8 cellular contexts compared by ENCODE assay signal in the genomic region with DNA sequence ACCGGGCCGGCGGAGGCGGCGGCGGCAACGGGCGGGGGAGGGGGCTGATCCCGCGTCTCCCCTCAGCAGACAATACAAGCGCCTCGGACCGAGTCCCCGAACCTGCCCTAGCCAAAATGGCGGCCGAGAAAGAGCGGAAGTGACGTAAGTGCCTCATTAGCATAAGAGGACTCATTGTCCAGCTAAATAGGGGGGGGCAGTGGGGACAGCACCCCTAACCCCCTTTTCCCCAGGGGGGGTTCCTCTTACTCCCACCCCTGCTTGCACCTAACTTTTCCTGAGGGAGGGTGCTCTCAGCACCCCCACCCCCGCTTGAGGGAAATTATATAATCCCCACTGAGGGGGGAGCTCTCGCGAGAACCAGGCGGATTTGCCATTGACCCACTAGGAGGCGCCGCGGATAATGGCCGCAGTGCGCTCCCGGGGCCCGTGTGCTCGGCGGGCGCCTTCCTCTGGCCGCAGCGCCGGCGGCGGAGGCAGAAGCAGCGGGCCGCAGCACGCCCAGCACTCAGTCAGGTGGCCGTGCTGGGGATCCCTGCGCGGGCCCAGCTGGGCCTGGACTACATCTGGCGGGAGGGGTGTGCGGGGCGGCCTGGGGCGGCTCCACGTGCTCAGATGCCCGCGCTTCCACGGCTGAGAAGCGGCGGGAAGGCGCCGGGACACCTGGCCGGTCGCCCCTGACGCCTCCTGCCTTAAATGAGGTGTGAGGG. TPM values are rescaled to one million over a fixed set of nuclear protein-coding genes. Genes with fewer than 3 reads are reported as not detected.
A peak's percentile ranks its signal among the peaks of the same experiment; 100 is the strongest.
DNase-seq lines count a peak whose midpoint lies in the region; ATAC-seq, FAIRE-seq and TF ChIP-seq lines count a peak whose summit lies in the region.

Gene ADNP (minus strand): TSS at position 132 of the 710 bp plus-strand sequence. CDS start 27,441 bp downstream, outside the sequence.

- H4K20me1 ChIP-seq in H1 (replicated peaks in 1 of 2; ENCODE audit: control insufficient read depth in 1 of 2, insufficient read depth in 2 of 2, low read length in 2 of 2): peaks cover 11 to 21% of the 10 kb centered on the region in 2 experiments

- H4K91ac ChIP-seq in H1 (replicated peaks; ENCODE audit: insufficient read length, low read length) (peak within 1 kb of the TSS; percentile 83), mesenchymal stem cell (ENCODE audit: low read length) (peak within 1 kb of the TSS; percentile 99)

- H2BK20ac ChIP-seq in H1 (ENCODE audit: low read length): no peak within 1 kb of the TSS

- in situ Hi-C loops in Caki2 (cut with HindIII; ENCODE audit: low pct_unique_long_range_greater_than_20kb, low sequenced_read_pairs): no loop called here

- peak; percentile 74 to 93 for TF ChIP-seq EP300 in H1 (IDR thresholded peaks at IDR 0.05; ENCODE audit: borderline replicate concordance in 1 of 2, low read depth in 2 of 2, low read length in 2 of 2)

- H3K18ac ChIP-seq in H1 (ENCODE audit: extremely low read depth, low read length): peak within 1 kb of the TSS; percentile 86
- H3K18ac ChIP-seq in mesenchymal stem cell (ENCODE audit: low read depth in 1 of 2, low read length in 2 of 2): peak within 1 kb of the TSS; percentile 99 to 100

- peak within 1 kb of the TSS; percentile 96 for H3K56ac ChIP-seq in H1 (replicated peaks; ENCODE audit: insufficient read length, low read depth, low read length)

- H3K14ac ChIP-seq in H1 (ENCODE audit: insufficient read length): peak within 1 kb of the TSS; percentile 79
- H3K14ac ChIP-seq in mesenchymal stem cell (ENCODE audit: low read length in 2 of 2): peak within 1 kb of the TSS; percentile 74 to 99

- H3K79me2 ChIP-seq in H1 (ENCODE audit: control insufficient read depth in 1 of 2, insufficient read depth in 2 of 2, low read length in 2 of 2): peaks cover 24 to 40% of the 10 kb centered on the region in 2 experiments

- no peak for FAIRE-seq in H1 (lab: Jason Lieb, UNC)

- peak; percentile 53 for ATAC-seq in GM21381 (IDR thresholded peaks at IDR 0.05; ENCODE audit: unreplicated experiment)

- H3K4ac ChIP-seq in H1 (replicated peaks; ENCODE audit: insufficient read length, low read depth, low read length) (peak within 1 kb of the TSS; percentile 96), mesenchymal stem cell (ENCODE audit: low read depth in 1 of 2, low read length in 2 of 2) (peak within 1 kb of the TSS; percentile 100)

- peak within 1 kb of the TSS; percentile 96 for H3K27ac ChIP-seq in HUES48 (ENCODE audit: low read depth, low read length)
- peak within 1 kb of the TSS; percentile 98 for H3K27ac ChIP-seq in H1 (ENCODE audit: low read depth, low read length)
- peak within 1 kb of the TSS; percentile 97 for H3K27ac ChIP-seq in mesenchymal stem cell (ENCODE audit: low read length, poor library complexity, severe bottlenecking)

- peak; percentile 50 to 70 (median 64) for TF ChIP-seq CTCF in H1 (IDR thresholded peaks at IDR 0.05; ENCODE audit: control extremely low read depth in 1 of 3, insufficient read depth in 1 of 3, low read depth in 1 of 3, low read length in 3 of 3)

- H3K4me1 ChIP-seq in HUES48 (ENCODE audit: control insufficient read depth, insufficient read depth, low read length) (peaks cover 35% of the 10 kb centered on the region), H1 (replicated peaks in 1 of 4; ENCODE audit: control insufficient read depth in 3 of 4, insufficient read depth in 4 of 4, low read length in 3 of 4) (peaks cover 4 to 17% (median 9%) of the 10 kb centered on the region in 4 experiments; a peak in 6 of 7 replicates), mesenchymal stem cell (ENCODE audit: control insufficient read depth, insufficient read depth, low read depth, low read length) (peaks cover 9% of the 10 kb centered on the region)

- peak within 1 kb of the TSS; percentile 88 for H2BK5ac ChIP-seq in H1 (ENCODE audit: low read depth, low read length)
- peak within 1 kb of the TSS; percentile 99 for H2BK5ac ChIP-seq in mesenchymal stem cell (ENCODE audit: low read depth, low read length, poor library complexity, severe bottlenecking)

- H3K9me3 ChIP-seq in HUES48 (ENCODE audit: control insufficient read depth, insufficient read depth, low read length) (no peaks in the 10 kb centered on the region), H1 (ENCODE audit: insufficient read depth in 2 of 2, low read depth in 1 of 2, low read length in 1 of 2) (no peaks in the 10 kb centered on the region), mesenchymal stem cell (ENCODE audit: control insufficient read depth, low read length) (no peaks in the 10 kb centered on the region)

- DNase-seq in Caki2 (ENCODE audit: low read depth) (peak; percentile 98), NOMO-1 treated with dmso at 0.1 percent for 144 hours (lab: John Stamatoyannopoulos, UW; ENCODE audit: unreplicated experiment) (peak; percentile 83), H1 (ENCODE audit: low read depth in 1 of 2, low spot score in 2 of 2) (peak; percentile 83 to 90), mesenchymal stem cell (peak; percentile 93)
- DNase-seq in activated CD8-positive, alpha-beta memory T cell treated with anti-CD3 and anti-CD28 coated beads for 48 hours (ENCODE audit: low read depth in 2 of 3, low spot score in 2 of 3): peak; percentile 71 to 84 (median 73)
- peak; percentile 61 for DNase-seq in stimulated activated CD8-positive, alpha-beta memory T cell treated with anti-CD3 and anti-CD28 coated beads, Interleukin-12 subunit alpha, Interleukin-12 subunit beta, amount 100 ng/mL, for 24 hours (ENCODE audit: extremely low read depth)

- TF ChIP-seq POLR2A in H1 (IDR thresholded peaks at IDR 0.05; ENCODE audit: control extremely low read depth in 1 of 2, low read depth in 2 of 2, low read length in 2 of 2): peak; percentile 84 to 88

- H3K79me1 ChIP-seq in H1 (ENCODE audit: low read depth, low read length) (no peaks in the 10 kb centered on the region), mesenchymal stem cell (replicated peaks; ENCODE audit: low read length, poor library complexity, severe bottlenecking) (peaks cover 3% of the 10 kb centered on the region)

- H3K9ac ChIP-seq in HUES48 (ENCODE audit: low read depth, low read length): peak within 1 kb of the TSS; percentile 98
- H3K9ac ChIP-seq in H1 (replicated peaks in 1 of 4; ENCODE audit: extremely low read depth in 1 of 4, low read depth in 3 of 4, low read length in 3 of 4): peak within 1 kb of the TSS; percentile 94 to 100 (median 97)
- H3K9ac ChIP-seq in mesenchymal stem cell (ENCODE audit: low read length): peak within 1 kb of the TSS; percentile 91

- peaks cover 4% of the 10 kb centered on the region; the same call in 1 of the 2 replicates for H3K23me2 ChIP-seq in H1 (ENCODE audit: low read depth, low read length)

- H4K8ac ChIP-seq in H1 (ENCODE audit: extremely low read depth, insufficient read depth, low read length): peak within 1 kb of the TSS; percentile 99; the same call in 1 of the 2 replicates
- peak within 1 kb of the TSS; percentile 97 for H4K8ac ChIP-seq in mesenchymal stem cell (ENCODE audit: low read length)

- H2BK12ac ChIP-seq in H1 (ENCODE audit: low read depth, low read length) (no peak within 1 kb of the TSS), mesenchymal stem cell (ENCODE audit: low read length in 2 of 2) (peak within 1 kb of the TSS in 1 of 2 experiments; percentile 90)

- peak within 1 kb of the TSS; percentile 97 for H3K4me3 ChIP-seq in HUES48 (ENCODE audit: low read depth, low read length)
- peak within 1 kb of the TSS; percentile 77 to 91 (median 84) for H3K4me3 ChIP-seq in H1 (ENCODE audit: extremely low read depth in 1 of 4, insufficient read depth in 2 of 4, low read depth in 3 of 4, low read length in 4 of 4)
- peak within 1 kb of the TSS; percentile 80 to 99 for H3K4me3 ChIP-seq in mesenchymal stem cell (ENCODE audit: insufficient read depth in 1 of 2, low read depth in 1 of 2, low read length in 2 of 2)

- peak within 1 kb of the TSS; percentile 4; the same call in 1 of the 2 replicates for H2AK5ac ChIP-seq in H1 (ENCODE audit: low read depth, low read length)
- H2AK5ac ChIP-seq in mesenchymal stem cell (ENCODE audit: low read length, severe bottlenecking): peak within 1 kb of the TSS; percentile 92

- CTCF ChIA-PET in H1 (lab: Charles Lee; ENCODE audit: partially characterized antibody): interaction anchor here (0.8 to 1.4 kb wide), 8 partner anchors 11 to 141 kb away, joined by 3 to 9 read pairs (median 4); partner anchors contain the start of gene BCAS4

- peaks cover 78% of the 10 kb centered on the region for H3K36me3 ChIP-seq in HUES48 (ENCODE audit: control insufficient read depth, insufficient read depth, low read length)
- H3K36me3 ChIP-seq in H1 (ENCODE audit: control insufficient read depth in 2 of 4, insufficient read depth in 4 of 4, low read length in 3 of 4): peaks cover 15 to 54% (median 28%) of the 10 kb centered on the region in 4 experiments; a peak in 7 of 8 replicates
- H3K36me3 ChIP-seq in mesenchymal stem cell (ENCODE audit: control insufficient read depth in 1 of 2, insufficient read depth in 2 of 2, low read depth in 1 of 2, low read length in 2 of 2): peaks cover 4 to 61% of the 10 kb centered on the region in 2 experiments

- H2BK15ac ChIP-seq in H1 (ENCODE audit: low read length) (no peak within 1 kb of the TSS), mesenchymal stem cell (ENCODE audit: low read depth, poor library complexity, severe bottlenecking) (peak within 1 kb of the TSS; percentile 94)

- peak within 1 kb of the TSS; percentile 94 for H4K5ac ChIP-seq in H1 (ENCODE audit: insufficient read length, low read depth, low read length)

- 5% methylated on average over 48 of the region's 58 CpGs; no CpG with 5 or more reads in 1 of the 2 experiments for WGBS in H1 (ENCODE audit: extremely low coverage in 1 of 2, insufficient coverage in 1 of 2, insufficient read length in 1 of 2, insufficient replicate concordance in 2 of 2, low coverage in 1 of 2, low lambda C conversion rate in 2 of 2, missing lambda C conversion rate in 1 of 2), 2 experiments
- 5% methylated on average over 58 of the region's 58 CpGs for WGBS in mesenchymal stem cell

- H2AFZ ChIP-seq in H1 (ENCODE audit: low read length): no peak within 1 kb of the TSS
- H2AFZ ChIP-seq in mesenchymal stem cell (ENCODE audit: low read depth, low read length): peak within 1 kb of the TSS; percentile 42

- H3K27me3 ChIP-seq in HUES48 (ENCODE audit: control insufficient read depth, insufficient read depth, low read length) (no peaks in the 10 kb centered on the region), H1 (replicated peaks in 1 of 4; ENCODE audit: control insufficient read depth in 3 of 4, extremely low read depth in 1 of 4, insufficient read depth in 3 of 4, low read length in 3 of 4) (no peaks in the 10 kb centered on the region), mesenchymal stem cell (ENCODE audit: control insufficient read depth in 1 of 2, insufficient read depth in 1 of 2, low read length in 2 of 2) (no peaks in the 10 kb centered on the region)

- POLR2A ChIA-PET in H1 (lab: Charles Lee; ENCODE audit: partially characterized antibody): interaction anchor here (0.6 to 13.9 kb wide), 36 partner anchors 11 to 288 kb away, joined by 3 to 206 read pairs (median 4); partner anchors contain the start of genes BCAS4, DPM1 and MOCS3

- H2BK120ac ChIP-seq in H1 (replicated peaks; ENCODE audit: low read depth, low read length) (no peak within 1 kb of the TSS), mesenchymal stem cell (ENCODE audit: low read depth, low read length) (peak within 1 kb of the TSS; percentile 99)

- peak within 1 kb of the TSS; percentile 51 to 81 for H3K4me2 ChIP-seq in H1 (ENCODE audit: insufficient read depth in 1 of 2, low read depth in 2 of 2, low read length in 2 of 2)
- H3K4me2 ChIP-seq in mesenchymal stem cell (ENCODE audit: low read length, poor library complexity, severe bottlenecking): peak within 1 kb of the TSS; percentile 81

- TF ChIP-seq RAD21 in H1 (IDR thresholded peaks at IDR 0.05 in 1 of 2, conservative IDR thresholded peaks at IDR 0.05 in 1 of 2; ENCODE audit: low read depth in 2 of 2, low read length in 2 of 2): peak in 1 of 2 experiments; percentile 29; a peak in 1 of 4 replicates

- no peak within 1 kb of the TSS for H3K23ac ChIP-seq in H1 (ENCODE audit: insufficient read length)
- peak within 1 kb of the TSS; percentile 60 to 99 for H3K23ac ChIP-seq in mesenchymal stem cell (ENCODE audit: low read length in 2 of 2)

RNA-seq across cellular contexts. Expression of gene ADNP, which starts in this region (rescaled TPM):
- 13.6 and 16.3 TPM in 2 replicates for total RNA-seq in Caki2 (2014; rRNA removed; shearing (Covaris generic); ENCODE audit: low replicate concordance)
- 123 and 129 TPM in 2 replicates for total RNA-seq in H1 (2021; fragmentation: NEBNext Ultra II Directional; extraction: Animal tissue kit (Norgen Biotek cat#: 25700))
- 21.1 and 31.6 TPM in 2 replicates for polyA plus RNA-seq in H1 (2011; rRNA removed)
- 34.0 TPM for polyA plus RNA-seq in H1 (2011; cell fraction: cytosol; rRNA removed)
- polyA plus RNA-seq in H1 (2011; cell fraction: nucleus; rRNA removed): 35.9 TPM
- polyA plus RNA-seq in H1 (2012, experiment 1 of 2): 72.1 to 113 TPM (median 81.0 TPM) in 4 replicates
- polyA plus RNA-seq in H1 (2012, experiment 2 of 2): 10.8 TPM
- 72.0 TPM for polyA plus RNA-seq in H1 (2013, experiment 1 of 2)
- 69.3 TPM for polyA plus RNA-seq in H1 (2013, experiment 2 of 2)
- 69.9 and 98.9 TPM in 2 replicates for polyA minus RNA-seq in H1 (2011; rRNA and poly(A)+ RNA removed)
- 58.9 TPM for polyA minus RNA-seq in H1 (2011; cell fraction: cytosol; rRNA and poly(A)+ RNA removed)
- polyA minus RNA-seq in H1 (2011; cell fraction: nucleus; rRNA and poly(A)+ RNA removed): 74.3 TPM
- polyA plus RNA-seq in mesenchymal stem cell (2013, experiment 1 of 2): 47.9 TPM
- 45.5 TPM for polyA plus RNA-seq in mesenchymal stem cell (2013, experiment 2 of 2)

Comparison
In these comparisons a context has a peak if more than half of its experiments do, and no peak if none do; other contexts are left out.
1. Peak in every context shown above with its lines: DNase-seq, ATAC-seq, H3K4me3 ChIP-seq and H3K27ac ChIP-seq.